14 cellular contexts compared by ENCODE assay signal in the genomic region with DNA sequence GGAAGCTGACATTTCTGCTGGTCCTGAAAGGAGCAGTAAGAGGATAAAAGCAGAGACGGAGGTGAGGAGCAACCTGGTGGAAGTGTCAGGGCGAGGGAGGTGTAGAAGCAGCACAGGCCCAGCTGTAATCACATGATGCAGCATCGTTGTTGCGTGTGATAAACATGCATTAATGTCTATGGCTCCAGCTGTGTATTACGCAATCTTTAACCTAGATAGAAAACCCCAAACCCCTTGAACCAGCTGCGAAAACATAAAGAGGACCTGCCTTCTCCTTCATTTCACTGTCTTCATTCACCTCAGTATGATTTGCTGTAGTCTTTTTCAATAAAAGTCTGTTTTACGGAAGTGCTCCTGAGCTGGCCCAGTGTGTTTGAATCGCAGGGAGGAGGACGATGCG.
DNase-seq lines count a peak whose midpoint lies in the region; TF ChIP-seq lines count a peak whose summit lies in the region.
"Had no signal": no experiment of that assay in that cellular context is flagged by ENCODE, and none has a peak within 500 bp of the region (broad histone marks: within the 10 kb centered on the region; RNA-seq: fewer than 3 reads in every experiment).

No MANE protein-coding gene starts in this region.

- H4K20me1 ChIP-seq in mammary epithelial cell (ENCODE audit: insufficient read depth, low read length) = no peaks in the 10 kb centered on the region
- H4K20me1 ChIP-seq: BLaER1 treated with 17β-estradiol and CSF1 and Interleukin-3, amounts not matched to agents 10 nM and 100 nM had no signal

- in situ Hi-C loops in mammary epithelial cell (cut with MboI; ENCODE audit: low sequenced_read_pairs in 2 of 2) = no loop called here
- in situ Hi-C loops in KBM-7 (cut with MboI; ENCODE audit: low pct_unique_long_range_greater_than_20kb, low sequenced_read_pairs) = no loop called here

- H3K27me3 ChIP-seq in mammary epithelial cell (ENCODE audit: insufficient read depth, low read length) (no peaks in the 10 kb centered on the region), dorsolateral prefrontal cortex (no peaks in the 10 kb centered on the region), suprapubic skin (no peaks in the 10 kb centered on the region), sigmoid colon (no peaks in the 10 kb centered on the region)
- H3K27me3 ChIP-seq: BLaER1 treated with 17β-estradiol and CSF1 and Interleukin-3, amounts not matched to agents 10 nM and 100 nM had no signal

- no TSS peak for BruUV-seq in MCF 10A (replicated peaks; lab: Mats Ljungman, UMichigan)
- BruUV-seq in mammary epithelial cell (replicated peaks; lab: Mats Ljungman, UMichigan) = no TSS peak

- H3K4me1 ChIP-seq in mammary epithelial cell (ENCODE audit: insufficient read depth, low read length) (no peaks in the 10 kb centered on the region), suprapubic skin (peaks cover 36% of the 10 kb centered on the region), sigmoid colon (no peaks in the 10 kb centered on the region)
- H3K4me1 ChIP-seq: BLaER1 treated with 17β-estradiol and CSF1 and Interleukin-3, amounts not matched to agents 10 nM and 100 nM had no signal

- H3K36me3 ChIP-seq in mammary epithelial cell (ENCODE audit: insufficient read depth, low read length) (no peaks in the 10 kb centered on the region), suprapubic skin (no peaks in the 10 kb centered on the region), sigmoid colon (no peaks in the 10 kb centered on the region)
- H3K36me3 ChIP-seq: BLaER1 treated with 17β-estradiol and CSF1 and Interleukin-3, amounts not matched to agents 10 nM and 100 nM had no signal

- TF ChIP-seq CTCF in MCF 10A (IDR thresholded peaks at IDR 0.05; ENCODE audit: unreplicated experiment) (no peak), mammary epithelial cell (conservative IDR thresholded peaks at IDR 0.05 in 1 of 2, IDR thresholded peaks at IDR 0.05 in 1 of 2; ENCODE audit: extremely low read depth in 1 of 2, insufficient read depth in 1 of 2, low read depth in 1 of 2, low read length in 2 of 2) (no peak), dorsolateral prefrontal cortex (IDR thresholded peaks at IDR 0.05 in 54 of 56, conservative IDR thresholded peaks at IDR 0.05 in 2 of 56; ENCODE audit: low read depth in 1 of 56, partially characterized antibody in 56 of 56) (no peak), suprapubic skin (IDR thresholded peaks at IDR 0.05) (no peak), chondrocyte (IDR thresholded peaks at IDR 0.05) (no peak), sigmoid colon (IDR thresholded peaks at IDR 0.05) (no peak)

- dilution Hi-C loops in mammary epithelial cell (cut with HindIII; ENCODE audit: low sequenced_read_pairs) = no loop called here

- DNase-seq in MCF 10A (ENCODE audit: unreplicated experiment) (no peak), mammary epithelial cell (no peak), KBM-7 (peak; percentile 1), dorsolateral prefrontal cortex (no peak), suprapubic skin (ENCODE audit: low spot score in 2 of 2) (no peak), chondrocyte (ENCODE audit: low spot score) (no peak), sigmoid colon (no peak)
- no peak for DNase-seq in activated CD8-positive, alpha-beta memory T cell treated with anti-CD3 and anti-CD28 coated beads, Interleukin-2, amount 50 U/mL, for 48 hours
- DNase-seq: ACHN; Calu3; CD4-positive, CD25-positive, alpha-beta regulatory T cell; DMS 273 treated with DMSO at 0.1 percent for 48 hours; H7 had no signal

- 85% methylated on average over 10 of the region's 10 CpGs for WGBS in mammary epithelial cell (ENCODE audit: low coverage, missing lambda C conversion rate)
- 70% methylated on average over 10 of the region's 10 CpGs for WGBS in suprapubic skin
- WGBS in sigmoid colon, 2 donors = 90 to 91% methylated on average over 10 of the region's 10 CpGs

- H3K27ac ChIP-seq in mammary epithelial cell (ENCODE audit: insufficient read depth, low read depth, low read length) (no peak overlapping the region), dorsolateral prefrontal cortex (peak overlapping the region in 42 of 59 donors; percentile 1 to 70 (median 40)), suprapubic skin (peak overlapping the region; percentile 31), sigmoid colon (no peak overlapping the region)
- H3K27ac ChIP-seq: BLaER1 treated with 17β-estradiol and CSF1 and Interleukin-3, amounts not matched to agents 10 nM and 100 nM had no signal

- no peaks in the 10 kb centered on the region for H3K36me3 Mint-ChIP-seq in MCF 10A (ENCODE audit: insufficient read depth, unreplicated experiment)
- peaks cover 2% of the 10 kb centered on the region for H3K36me3 Mint-ChIP-seq in chondrocyte (ENCODE audit: low read depth)
- H3K36me3 Mint-ChIP-seq: CD4-positive, CD25-positive, alpha-beta regulatory T cell had no signal

- intact Hi-C loops in MCF 10A (cut with micrococcal nuclease) = no loop called here
- intact Hi-C loops in mammary epithelial cell (cut with micrococcal nuclease) = no loop called here
- intact Hi-C loops in dorsolateral prefrontal cortex (cut with DNase I) = no loop called here
- intact Hi-C loops in sigmoid colon (cut with DNase I) = no loop called here

- H3K9me3 ChIP-seq in mammary epithelial cell (replicated peaks; ENCODE audit: insufficient read depth, low read length) (no peaks in the 10 kb centered on the region), suprapubic skin (no peaks in the 10 kb centered on the region), sigmoid colon (no peaks in the 10 kb centered on the region)
- H3K9me3 ChIP-seq: BLaER1 treated with 17β-estradiol and CSF1 and Interleukin-3, amounts not matched to agents 10 nM and 100 nM had no signal

- H3K4me3 Mint-ChIP-seq in MCF 10A (ENCODE audit: unreplicated experiment) = no peak overlapping the region
- no peak overlapping the region for H3K4me3 Mint-ChIP-seq in chondrocyte (ENCODE audit: unreplicated experiment)
- H3K4me3 Mint-ChIP-seq: CD4-positive, CD25-positive, alpha-beta regulatory T cell had no signal

- H3K4me3 ChIP-seq in mammary epithelial cell (replicated peaks in 1 of 3; ENCODE audit: insufficient read depth in 1 of 3, low read depth in 2 of 3, low read length in 3 of 3) (no peak overlapping the region), dorsolateral prefrontal cortex (peak overlapping the region in 11 of 59 donors; percentile 2 to 37 (median 15)), suprapubic skin (no peak overlapping the region), sigmoid colon (no peak overlapping the region)
- H3K4me3 ChIP-seq: BLaER1 treated with 17β-estradiol and CSF1 and Interleukin-3, amounts not matched to agents 10 nM and 100 nM had no signal

- POLR2A ChIA-PET in MCF 10A (lab: Yijun Ruan, JAX) = interaction anchor here (0.6 kb wide), 1 partner anchor 118 kb away, joined by 3 read pairs; no protein-coding TSS in a partner anchor

- no peak overlapping the region for H2AFZ ChIP-seq in mammary epithelial cell (ENCODE audit: low read depth, low read length)

- H3K27ac Mint-ChIP-seq in MCF 10A (ENCODE audit: low read depth, unreplicated experiment) (peak overlapping the region; percentile 44), chondrocyte (ENCODE audit: unreplicated experiment) (no peak overlapping the region)
- H3K27ac Mint-ChIP-seq: CD4-positive, CD25-positive, alpha-beta regulatory T cell had no signal

- no peak for TF ChIP-seq POLR2A in suprapubic skin (IDR thresholded peaks at IDR 0.05)
- no peak for TF ChIP-seq POLR2A in sigmoid colon (IDR thresholded peaks at IDR 0.05)

- H3K27me3 Mint-ChIP-seq in MCF 10A (ENCODE audit: insufficient read depth, unreplicated experiment) = no peaks in the 10 kb centered on the region
- peaks cover 5% of the 10 kb centered on the region for H3K27me3 Mint-ChIP-seq in chondrocyte (ENCODE audit: low read depth)
- H3K27me3 Mint-ChIP-seq: CD4-positive, CD25-positive, alpha-beta regulatory T cell had no signal

- CTCF ChIA-PET in MCF 10A (lab: Yijun Ruan, JAX) = interaction anchor here (0.6 to 1.0 kb wide), 2 partner anchors 43 to 135 kb away, joined by 3 read pairs; no protein-coding TSS in a partner anchor
- CTCF ChIA-PET in mammary epithelial cell (lab: Charles Lee; ENCODE audit: low non-redundant PET) = no interaction called here

- no peaks in the 10 kb centered on the region for H3K79me2 ChIP-seq in mammary epithelial cell (ENCODE audit: insufficient read depth, low read length)

- no peak overlapping the region for H3K4me2 ChIP-seq in mammary epithelial cell (ENCODE audit: insufficient read depth, low read depth, low read length)
- H3K4me2 ChIP-seq: BLaER1 treated with 17β-estradiol and CSF1 and Interleukin-3, amounts not matched to agents 10 nM and 100 nM had no signal

- H3K9me3 Mint-ChIP-seq in MCF 10A (ENCODE audit: unreplicated experiment) = no peaks in the 10 kb centered on the region
- no peaks in the 10 kb centered on the region for H3K9me3 Mint-ChIP-seq in chondrocyte (ENCODE audit: low read depth)

- H3K4me1 Mint-ChIP-seq in MCF 10A (ENCODE audit: insufficient read depth, unreplicated experiment) (no peaks in the 10 kb centered on the region), chondrocyte (ENCODE audit: low read depth) (no peaks in the 10 kb centered on the region)
- H3K4me1 Mint-ChIP-seq: CD4-positive, CD25-positive, alpha-beta regulatory T cell had no signal

- H3K9ac ChIP-seq in mammary epithelial cell (ENCODE audit: insufficient read depth, low read length) = no peak overlapping the region
- H3K9ac ChIP-seq: BLaER1 treated with 17β-estradiol and CSF1 and Interleukin-3, amounts not matched to agents 10 nM and 100 nM had no signal

- TF ChIP-seq EP300 in suprapubic skin (IDR thresholded peaks at IDR 0.05) (no peak), sigmoid colon (IDR thresholded peaks at IDR 0.05) (no peak)

Comparison
In these comparisons a context has a peak if more than half of its experiments do, and no peak if none do; other contexts are left out.
1. H3K27ac ChIP-seq: peak in dorsolateral prefrontal cortex (42 of 59) and suprapubic skin (single experiment); none in mammary epithelial cell (single experiment) and sigmoid colon (0 of 4).